In the genomic region with DNA sequence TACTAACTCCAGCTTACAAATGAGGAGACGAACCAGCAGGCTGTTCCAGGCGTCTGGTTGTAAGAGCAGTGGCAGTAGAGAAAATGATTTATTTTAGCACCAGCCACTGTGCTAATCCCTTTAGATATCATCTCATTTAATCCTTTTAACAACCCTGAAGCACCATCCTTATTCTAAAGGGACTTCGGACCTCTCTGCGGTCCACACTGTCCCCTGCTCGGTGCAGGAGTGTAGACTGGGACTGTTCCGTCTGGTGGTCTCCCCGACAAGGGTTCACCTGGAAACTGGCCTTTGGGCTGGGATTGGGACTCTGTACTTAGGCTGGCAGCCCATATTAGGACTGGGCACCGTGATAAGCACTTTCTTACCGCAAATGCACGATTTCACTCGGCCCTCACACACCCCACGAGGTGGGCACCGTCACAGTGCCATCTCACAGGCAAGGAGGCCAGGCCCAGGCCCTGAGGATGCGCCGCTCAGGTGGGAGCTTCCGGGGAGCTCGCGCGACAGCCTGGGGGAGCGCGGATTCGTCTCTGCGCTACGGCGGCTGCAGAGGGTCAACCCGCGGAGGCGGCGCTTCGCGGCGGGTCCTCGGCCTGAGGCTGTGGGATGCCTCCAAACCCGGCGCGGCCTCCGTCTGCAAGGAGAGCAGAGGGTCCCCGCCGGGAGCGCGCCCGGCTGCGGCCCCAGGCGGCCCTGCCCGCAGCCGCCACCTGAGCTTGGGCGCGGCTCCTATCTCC, we compare ENCODE assay signal across 1 cellular context.
TF ChIP-seq lines count a peak whose summit lies in the region.

No MANE protein-coding gene starts in this region.

TF ChIP-seq in WTC11, 78 proteins besides CTCF, POLR2A, EP300 and RAD21 (continued from another document and continues in another):
- TF ChIP-seq, protein P1, sequence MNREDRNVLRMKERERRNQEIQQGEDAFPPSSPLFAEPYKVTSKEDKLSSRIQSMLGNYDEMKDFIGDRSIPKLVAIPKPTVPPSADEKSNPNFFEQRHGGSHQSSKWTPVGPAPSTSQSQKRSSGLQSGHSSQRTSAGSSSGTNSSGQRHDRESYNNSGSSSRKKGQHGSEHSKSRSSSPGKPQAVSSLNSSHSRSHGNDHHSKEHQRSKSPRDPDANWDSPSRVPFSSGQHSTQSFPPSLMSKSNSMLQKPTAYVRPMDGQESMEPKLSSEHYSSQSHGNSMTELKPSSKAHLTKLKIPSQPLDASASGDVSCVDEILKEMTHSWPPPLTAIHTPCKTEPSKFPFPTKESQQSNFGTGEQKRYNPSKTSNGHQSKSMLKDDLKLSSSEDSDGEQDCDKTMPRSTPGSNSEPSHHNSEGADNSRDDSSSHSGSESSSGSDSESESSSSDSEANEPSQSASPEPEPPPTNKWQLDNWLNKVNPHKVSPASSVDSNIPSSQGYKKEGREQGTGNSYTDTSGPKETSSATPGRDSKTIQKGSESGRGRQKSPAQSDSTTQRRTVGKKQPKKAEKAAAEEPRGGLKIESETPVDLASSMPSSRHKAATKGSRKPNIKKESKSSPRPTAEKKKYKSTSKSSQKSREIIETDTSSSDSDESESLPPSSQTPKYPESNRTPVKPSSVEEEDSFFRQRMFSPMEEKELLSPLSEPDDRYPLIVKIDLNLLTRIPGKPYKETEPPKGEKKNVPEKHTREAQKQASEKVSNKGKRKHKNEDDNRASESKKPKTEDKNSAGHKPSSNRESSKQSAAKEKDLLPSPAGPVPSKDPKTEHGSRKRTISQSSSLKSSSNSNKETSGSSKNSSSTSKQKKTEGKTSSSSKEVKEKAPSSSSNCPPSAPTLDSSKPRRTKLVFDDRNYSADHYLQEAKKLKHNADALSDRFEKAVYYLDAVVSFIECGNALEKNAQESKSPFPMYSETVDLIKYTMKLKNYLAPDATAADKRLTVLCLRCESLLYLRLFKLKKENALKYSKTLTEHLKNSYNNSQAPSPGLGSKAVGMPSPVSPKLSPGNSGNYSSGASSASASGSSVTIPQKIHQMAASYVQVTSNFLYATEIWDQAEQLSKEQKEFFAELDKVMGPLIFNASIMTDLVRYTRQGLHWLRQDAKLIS (CRISPR knock-in tag; IDR thresholded peaks at IDR 0.05; ENCODE audit: borderline replicate concordance), result no peak
- TF ChIP-seq, protein P2, sequence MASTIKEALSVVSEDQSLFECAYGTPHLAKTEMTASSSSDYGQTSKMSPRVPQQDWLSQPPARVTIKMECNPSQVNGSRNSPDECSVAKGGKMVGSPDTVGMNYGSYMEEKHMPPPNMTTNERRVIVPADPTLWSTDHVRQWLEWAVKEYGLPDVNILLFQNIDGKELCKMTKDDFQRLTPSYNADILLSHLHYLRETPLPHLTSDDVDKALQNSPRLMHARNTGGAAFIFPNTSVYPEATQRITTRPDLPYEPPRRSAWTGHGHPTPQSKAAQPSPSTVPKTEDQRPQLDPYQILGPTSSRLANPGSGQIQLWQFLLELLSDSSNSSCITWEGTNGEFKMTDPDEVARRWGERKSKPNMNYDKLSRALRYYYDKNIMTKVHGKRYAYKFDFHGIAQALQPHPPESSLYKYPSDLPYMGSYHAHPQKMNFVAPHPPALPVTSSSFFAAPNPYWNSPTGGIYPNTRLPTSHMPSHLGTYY (CRISPR knock-in tag; IDR thresholded peaks at IDR 0.05), result no peak
- TF ChIP-seq, protein P3, sequence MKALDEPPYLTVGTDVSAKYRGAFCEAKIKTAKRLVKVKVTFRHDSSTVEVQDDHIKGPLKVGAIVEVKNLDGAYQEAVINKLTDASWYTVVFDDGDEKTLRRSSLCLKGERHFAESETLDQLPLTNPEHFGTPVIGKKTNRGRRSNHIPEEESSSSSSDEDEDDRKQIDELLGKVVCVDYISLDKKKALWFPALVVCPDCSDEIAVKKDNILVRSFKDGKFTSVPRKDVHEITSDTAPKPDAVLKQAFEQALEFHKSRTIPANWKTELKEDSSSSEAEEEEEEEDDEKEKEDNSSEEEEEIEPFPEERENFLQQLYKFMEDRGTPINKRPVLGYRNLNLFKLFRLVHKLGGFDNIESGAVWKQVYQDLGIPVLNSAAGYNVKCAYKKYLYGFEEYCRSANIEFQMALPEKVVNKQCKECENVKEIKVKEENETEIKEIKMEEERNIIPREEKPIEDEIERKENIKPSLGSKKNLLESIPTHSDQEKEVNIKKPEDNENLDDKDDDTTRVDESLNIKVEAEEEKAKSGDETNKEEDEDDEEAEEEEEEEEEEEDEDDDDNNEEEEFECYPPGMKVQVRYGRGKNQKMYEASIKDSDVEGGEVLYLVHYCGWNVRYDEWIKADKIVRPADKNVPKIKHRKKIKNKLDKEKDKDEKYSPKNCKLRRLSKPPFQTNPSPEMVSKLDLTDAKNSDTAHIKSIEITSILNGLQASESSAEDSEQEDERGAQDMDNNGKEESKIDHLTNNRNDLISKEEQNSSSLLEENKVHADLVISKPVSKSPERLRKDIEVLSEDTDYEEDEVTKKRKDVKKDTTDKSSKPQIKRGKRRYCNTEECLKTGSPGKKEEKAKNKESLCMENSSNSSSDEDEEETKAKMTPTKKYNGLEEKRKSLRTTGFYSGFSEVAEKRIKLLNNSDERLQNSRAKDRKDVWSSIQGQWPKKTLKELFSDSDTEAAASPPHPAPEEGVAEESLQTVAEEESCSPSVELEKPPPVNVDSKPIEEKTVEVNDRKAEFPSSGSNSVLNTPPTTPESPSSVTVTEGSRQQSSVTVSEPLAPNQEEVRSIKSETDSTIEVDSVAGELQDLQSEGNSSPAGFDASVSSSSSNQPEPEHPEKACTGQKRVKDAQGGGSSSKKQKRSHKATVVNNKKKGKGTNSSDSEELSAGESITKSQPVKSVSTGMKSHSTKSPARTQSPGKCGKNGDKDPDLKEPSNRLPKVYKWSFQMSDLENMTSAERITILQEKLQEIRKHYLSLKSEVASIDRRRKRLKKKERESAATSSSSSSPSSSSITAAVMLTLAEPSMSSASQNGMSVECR (CRISPR knock-in tag; IDR thresholded peaks at IDR 0.05; ENCODE audit: borderline replicate concordance), result 0 out of 2 replicates have a peak, but pooled peaks have one; percentile 22
- no peak for TF ChIP-seq ATF3 (CRISPR knock-in tag; conservative IDR thresholded peaks at IDR 0.05)
- TF ChIP-seq, protein P4, sequence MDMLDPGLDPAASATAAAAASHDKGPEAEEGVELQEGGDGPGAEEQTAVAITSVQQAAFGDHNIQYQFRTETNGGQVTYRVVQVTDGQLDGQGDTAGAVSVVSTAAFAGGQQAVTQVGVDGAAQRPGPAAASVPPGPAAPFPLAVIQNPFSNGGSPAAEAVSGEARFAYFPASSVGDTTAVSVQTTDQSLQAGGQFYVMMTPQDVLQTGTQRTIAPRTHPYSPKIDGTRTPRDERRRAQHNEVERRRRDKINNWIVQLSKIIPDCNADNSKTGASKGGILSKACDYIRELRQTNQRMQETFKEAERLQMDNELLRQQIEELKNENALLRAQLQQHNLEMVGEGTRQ (CRISPR knock-in tag; IDR thresholded peaks at IDR 0.05), result no peak
- TF ChIP-seq TCF7 (CRISPR knock-in tag; IDR thresholded peaks at IDR 0.05; ENCODE audit: low read depth), result no peak
- no peak for TF ChIP-seq EMX1 (CRISPR knock-in tag; IDR thresholded peaks at IDR 0.05)
- peak; percentile 57 for TF ChIP-seq SP1 (CRISPR knock-in tag; conservative IDR thresholded peaks at IDR 0.05)
- 0 out of 2 replicates have a peak, but pooled peaks have one; percentile 50 for TF ChIP-seq TEAD1 (CRISPR knock-in tag; IDR thresholded peaks at IDR 0.05)
- TF ChIP-seq, protein P5, sequence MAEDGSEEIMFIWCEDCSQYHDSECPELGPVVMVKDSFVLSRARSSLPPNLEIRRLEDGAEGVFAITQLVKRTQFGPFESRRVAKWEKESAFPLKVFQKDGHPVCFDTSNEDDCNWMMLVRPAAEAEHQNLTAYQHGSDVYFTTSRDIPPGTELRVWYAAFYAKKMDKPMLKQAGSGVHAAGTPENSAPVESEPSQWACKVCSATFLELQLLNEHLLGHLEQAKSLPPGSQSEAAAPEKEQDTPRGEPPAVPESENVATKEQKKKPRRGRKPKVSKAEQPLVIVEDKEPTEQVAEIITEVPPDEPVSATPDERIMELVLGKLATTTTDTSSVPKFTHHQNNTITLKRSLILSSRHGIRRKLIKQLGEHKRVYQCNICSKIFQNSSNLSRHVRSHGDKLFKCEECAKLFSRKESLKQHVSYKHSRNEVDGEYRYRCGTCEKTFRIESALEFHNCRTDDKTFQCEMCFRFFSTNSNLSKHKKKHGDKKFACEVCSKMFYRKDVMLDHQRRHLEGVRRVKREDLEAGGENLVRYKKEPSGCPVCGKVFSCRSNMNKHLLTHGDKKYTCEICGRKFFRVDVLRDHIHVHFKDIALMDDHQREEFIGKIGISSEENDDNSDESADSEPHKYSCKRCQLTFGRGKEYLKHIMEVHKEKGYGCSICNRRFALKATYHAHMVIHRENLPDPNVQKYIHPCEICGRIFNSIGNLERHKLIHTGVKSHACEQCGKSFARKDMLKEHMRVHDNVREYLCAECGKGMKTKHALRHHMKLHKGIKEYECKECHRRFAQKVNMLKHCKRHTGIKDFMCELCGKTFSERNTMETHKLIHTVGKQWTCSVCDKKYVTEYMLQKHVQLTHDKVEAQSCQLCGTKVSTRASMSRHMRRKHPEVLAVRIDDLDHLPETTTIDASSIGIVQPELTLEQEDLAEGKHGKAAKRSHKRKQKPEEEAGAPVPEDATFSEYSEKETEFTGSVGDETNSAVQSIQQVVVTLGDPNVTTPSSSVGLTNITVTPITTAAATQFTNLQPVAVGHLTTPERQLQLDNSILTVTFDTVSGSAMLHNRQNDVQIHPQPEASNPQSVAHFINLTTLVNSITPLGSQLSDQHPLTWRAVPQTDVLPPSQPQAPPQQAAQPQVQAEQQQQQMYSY (CRISPR knock-in tag; IDR thresholded peaks at IDR 0.05), result peak; percentile 64
- TF ChIP-seq, protein P6, sequence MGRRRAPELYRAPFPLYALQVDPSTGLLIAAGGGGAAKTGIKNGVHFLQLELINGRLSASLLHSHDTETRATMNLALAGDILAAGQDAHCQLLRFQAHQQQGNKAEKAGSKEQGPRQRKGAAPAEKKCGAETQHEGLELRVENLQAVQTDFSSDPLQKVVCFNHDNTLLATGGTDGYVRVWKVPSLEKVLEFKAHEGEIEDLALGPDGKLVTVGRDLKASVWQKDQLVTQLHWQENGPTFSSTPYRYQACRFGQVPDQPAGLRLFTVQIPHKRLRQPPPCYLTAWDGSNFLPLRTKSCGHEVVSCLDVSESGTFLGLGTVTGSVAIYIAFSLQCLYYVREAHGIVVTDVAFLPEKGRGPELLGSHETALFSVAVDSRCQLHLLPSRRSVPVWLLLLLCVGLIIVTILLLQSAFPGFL (CRISPR knock-in tag; IDR thresholded peaks at IDR 0.05; ENCODE audit: borderline replicate concordance), result no peak
- no peak for TF ChIP-seq ZNF423 (CRISPR knock-in tag; IDR thresholded peaks at IDR 0.05)
- 0 out of 2 replicates have a peak, but pooled peaks have one; percentile 61 for TF ChIP-seq IRF1 (CRISPR knock-in tag; IDR thresholded peaks at IDR 0.05)
- TF ChIP-seq AR (CRISPR knock-in tag; IDR thresholded peaks at IDR 0.05), result no peak
- TF ChIP-seq, protein P7, sequence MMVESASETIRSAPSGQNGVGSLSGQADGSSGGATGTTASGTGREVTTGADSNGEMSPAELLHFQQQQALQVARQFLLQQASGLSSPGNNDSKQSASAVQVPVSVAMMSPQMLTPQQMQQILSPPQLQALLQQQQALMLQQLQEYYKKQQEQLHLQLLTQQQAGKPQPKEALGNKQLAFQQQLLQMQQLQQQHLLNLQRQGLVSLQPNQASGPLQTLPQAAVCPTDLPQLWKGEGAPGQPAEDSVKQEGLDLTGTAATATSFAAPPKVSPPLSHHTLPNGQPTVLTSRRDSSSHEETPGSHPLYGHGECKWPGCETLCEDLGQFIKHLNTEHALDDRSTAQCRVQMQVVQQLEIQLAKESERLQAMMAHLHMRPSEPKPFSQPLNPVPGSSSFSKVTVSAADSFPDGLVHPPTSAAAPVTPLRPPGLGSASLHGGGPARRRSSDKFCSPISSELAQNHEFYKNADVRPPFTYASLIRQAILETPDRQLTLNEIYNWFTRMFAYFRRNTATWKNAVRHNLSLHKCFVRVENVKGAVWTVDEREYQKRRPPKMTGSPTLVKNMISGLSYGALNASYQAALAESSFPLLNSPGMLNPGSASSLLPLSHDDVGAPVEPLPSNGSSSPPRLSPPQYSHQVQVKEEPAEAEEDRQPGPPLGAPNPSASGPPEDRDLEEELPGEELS (CRISPR knock-in tag; IDR thresholded peaks at IDR 0.05), result peak; percentile 84
- TF ChIP-seq ATF2 (CRISPR knock-in tag; IDR thresholded peaks at IDR 0.05; ENCODE audit: borderline replicate concordance, low read depth), result no peak
- TF ChIP-seq SOX15 (CRISPR knock-in tag; IDR thresholded peaks at IDR 0.05), result no peak
